Comparison of ENCODE assay signal across 5 cellular contexts in genomic region chr6:44590471-44590870, GRCh38.
"Had no signal": no experiment of that assay in that cellular context is flagged by ENCODE, and none has a peak within 500 bp of the region (broad histone marks: within the 10 kb centered on the region; RNA-seq: fewer than 3 reads in every experiment).

No MANE protein-coding gene starts in this region.

- H3K36me3 Mint-ChIP-seq: IgD-negative memory B cell had no signal

- DNase-seq: H9, HCEC 1CT had no signal

- H3K4me3 ChIP-seq: GM23338 had no signal

- H3K27ac Mint-ChIP-seq: GM23338, H9, IgD-negative memory B cell had no signal

- H3K4me3 Mint-ChIP-seq: GM23338, H9, IgD-negative memory B cell had no signal

- ATAC-seq: GM23338, HepG2 had no signal
